ENCODE assay signal across 1 cellular context in the genomic region with DNA sequence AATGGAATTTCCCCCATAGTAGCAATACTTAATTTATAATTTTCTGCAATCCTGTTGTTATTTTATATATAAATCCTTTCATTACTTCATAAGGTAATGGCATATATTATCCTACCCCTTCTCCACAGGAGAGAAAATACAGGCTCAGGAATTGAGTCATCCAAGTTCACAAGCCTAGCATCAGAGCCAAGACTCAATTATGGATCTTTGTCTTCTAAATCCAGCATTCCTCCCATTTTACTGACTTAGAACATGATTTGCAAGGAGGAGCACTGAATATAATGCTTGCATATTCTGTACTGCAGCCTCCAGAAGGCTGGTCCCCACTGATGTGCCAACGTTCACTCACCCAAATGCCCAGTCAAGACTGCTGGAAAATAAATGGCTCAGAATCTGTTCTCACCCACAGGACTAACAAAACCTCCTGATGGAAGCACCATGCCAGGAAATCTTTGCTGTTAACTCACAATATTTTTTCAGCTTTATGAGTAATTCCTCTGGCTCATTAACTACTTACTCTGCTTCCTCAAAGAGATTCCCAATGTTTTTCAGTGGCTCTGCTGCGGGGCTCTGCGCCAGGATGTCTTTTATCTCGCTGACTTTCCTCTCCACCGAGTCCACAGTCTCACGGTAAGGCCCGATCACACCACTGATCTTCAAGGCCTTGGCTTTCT.
TF ChIP-seq lines count a peak whose summit lies in the region.

No MANE protein-coding gene starts in this region.

TF ChIP-seq in HCT116, 20 proteins besides CTCF, POLR2A, EP300 and RAD21 (continued from another document):
- TF ChIP-seq REST (IDR thresholded peaks at IDR 0.05; ENCODE audit: low read depth) = no peak
- TF ChIP-seq CEBPB (IDR thresholded peaks at IDR 0.05; ENCODE audit: low read depth) = no peak
- no peak for TF ChIP-seq ZNF274 (IDR thresholded peaks at IDR 0.05; ENCODE audit: low read depth, low read length)
- no peak for TF ChIP-seq JUND (IDR thresholded peaks at IDR 0.05)
- TF ChIP-seq MAX (IDR thresholded peaks at IDR 0.05) = no peak
- no peak for TF ChIP-seq FOSL1 (IDR thresholded peaks at IDR 0.05; ENCODE audit: low read depth)
- TF ChIP-seq EZH2 (IDR thresholded peaks at IDR 0.05) = no peak
- TF ChIP-seq POLR2AphosphoS5 (IDR thresholded peaks at IDR 0.05; ENCODE audit: low read depth, low read length) = no peak
- TF ChIP-seq ELF1 (IDR thresholded peaks at IDR 0.05; ENCODE audit: borderline replicate concordance, low read depth) = no peak
- no peak for TF ChIP-seq SRF (IDR thresholded peaks at IDR 0.05; ENCODE audit: low read depth)
- TF ChIP-seq CBX3 (IDR thresholded peaks at IDR 0.05; ENCODE audit: low read depth) = no peak
- no peak for TF ChIP-seq ZFX (IDR thresholded peaks at IDR 0.05)
- no peak for TF ChIP-seq TCF7L2 (IDR thresholded peaks at IDR 0.05; ENCODE audit: borderline replicate concordance, extremely low read depth, insufficient read depth, insufficient read length)
- TF ChIP-seq EGR1 (IDR thresholded peaks at IDR 0.05; ENCODE audit: low read depth) = no peak
- TF ChIP-seq, protein P1, sequence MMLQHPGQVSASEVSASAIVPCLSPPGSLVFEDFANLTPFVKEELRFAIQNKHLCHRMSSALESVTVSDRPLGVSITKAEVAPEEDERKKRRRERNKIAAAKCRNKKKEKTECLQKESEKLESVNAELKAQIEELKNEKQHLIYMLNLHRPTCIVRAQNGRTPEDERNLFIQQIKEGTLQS (IDR thresholded peaks at IDR 0.05) = no peak
- TF ChIP-seq YY1 (IDR thresholded peaks at IDR 0.05; ENCODE audit: extremely low read depth, insufficient replicate concordance, low read depth, low read length) = no peak
- TF ChIP-seq, protein P2, sequence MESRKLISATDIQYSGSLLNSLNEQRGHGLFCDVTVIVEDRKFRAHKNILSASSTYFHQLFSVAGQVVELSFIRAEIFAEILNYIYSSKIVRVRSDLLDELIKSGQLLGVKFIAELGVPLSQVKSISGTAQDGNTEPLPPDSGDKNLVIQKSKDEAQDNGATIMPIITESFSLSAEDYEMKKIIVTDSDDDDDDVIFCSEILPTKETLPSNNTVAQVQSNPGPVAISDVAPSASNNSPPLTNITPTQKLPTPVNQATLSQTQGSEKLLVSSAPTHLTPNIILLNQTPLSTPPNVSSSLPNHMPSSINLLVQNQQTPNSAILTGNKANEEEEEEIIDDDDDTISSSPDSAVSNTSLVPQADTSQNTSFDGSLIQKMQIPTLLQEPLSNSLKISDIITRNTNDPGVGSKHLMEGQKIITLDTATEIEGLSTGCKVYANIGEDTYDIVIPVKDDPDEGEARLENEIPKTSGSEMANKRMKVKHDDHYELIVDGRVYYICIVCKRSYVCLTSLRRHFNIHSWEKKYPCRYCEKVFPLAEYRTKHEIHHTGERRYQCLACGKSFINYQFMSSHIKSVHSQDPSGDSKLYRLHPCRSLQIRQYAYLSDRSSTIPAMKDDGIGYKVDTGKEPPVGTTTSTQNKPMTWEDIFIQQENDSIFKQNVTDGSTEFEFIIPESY (IDR thresholded peaks at IDR 0.05; ENCODE audit: extremely low read depth, insufficient replicate concordance, low read length) = no peak
- TF ChIP-seq SP1 (IDR thresholded peaks at IDR 0.05; ENCODE audit: low read depth) = no peak
